ENCODE assay signal across 12 cellular contexts in the genomic region with DNA sequence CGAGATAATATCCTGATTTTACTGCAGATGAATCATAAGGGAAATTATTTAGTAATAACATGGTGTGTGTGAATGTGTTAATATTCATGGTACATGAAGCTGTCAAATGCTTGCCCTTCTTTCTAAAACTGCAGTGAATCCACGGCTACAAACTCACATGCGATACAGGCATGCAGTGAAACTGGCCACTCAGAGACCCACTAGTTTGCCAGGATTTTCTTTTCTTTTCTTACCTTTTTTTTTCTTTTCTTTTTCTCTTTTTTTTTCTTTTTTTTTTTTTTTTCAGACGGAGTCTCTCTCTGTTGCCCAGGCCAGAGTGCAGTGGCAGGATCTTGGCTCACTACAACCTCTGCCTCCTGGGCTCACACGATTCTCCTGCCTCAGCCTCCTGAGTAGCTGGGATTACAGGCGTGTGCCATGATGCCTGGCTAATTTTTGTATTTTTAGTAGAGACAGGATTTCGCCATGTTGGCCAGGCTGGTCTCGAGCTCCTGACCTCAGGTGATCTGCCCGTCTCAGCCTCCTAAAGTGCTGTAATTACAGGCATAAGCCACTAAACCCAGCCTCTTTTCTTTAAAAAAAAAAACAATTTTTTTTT. TPM values are rescaled to one million over a fixed set of nuclear protein-coding genes. Genes with fewer than 3 reads are reported as not detected.
"Had no signal": no experiment of that assay in that cellular context is flagged by ENCODE, and none has a peak within 500 bp of the region (broad histone marks: within the 10 kb centered on the region; RNA-seq: fewer than 3 reads in every experiment).

No MANE protein-coding gene starts in this region.

RNA-seq across cellular contexts. Expression of a gene that starts 47.0 kb away (rescaled TPM):
- total RNA-seq: activated CD4-positive, alpha-beta T cell treated with anti-CD3 and anti-CD28 coated beads, Interleukin-2, amount 10 ng/mL, durations not matched to agents 24 days and 14 days; cardiac septum; epithelial cell of proximal tubule; fibroblast of villous mesenchyme; kidney epithelial cell; left lobe of liver; mesenteric fat pad; naive thymus-derived CD8-positive, alpha-beta T cell; renal cortical epithelial cell; subcutaneous adipose tissue; T-helper 17 cell; upper lobe of right lung had no signal
- polyA plus RNA-seq: naive thymus-derived CD8-positive, alpha-beta T cell had no signal
